ENCODE assay signal across 18 cellular contexts in genomic region chr1:200428482-200429205, GRCh38. TPM values are rescaled to one million over a fixed set of nuclear protein-coding genes. Genes with fewer than 3 reads are reported as not detected.
DNase-seq lines count a peak whose midpoint lies in the region; ATAC-seq and TF ChIP-seq lines count a peak whose summit lies in the region.
"Had no signal": no experiment of that assay in that cellular context is flagged by ENCODE, and none has a peak within 500 bp of the region (broad histone marks: within the 10 kb centered on the region; RNA-seq: fewer than 3 reads in every experiment).

No MANE protein-coding gene starts in this region.

- no peak overlapping the region for H3K4me3 ChIP-seq in choroid plexus epithelial cell (ENCODE audit: low read depth, low read length)
- H3K4me3 ChIP-seq: dorsolateral prefrontal cortex, ovary, upper lobe of right lung had no signal

- H3K9me3 Mint-ChIP-seq in activated naive CD8-positive, alpha-beta T cell treated with anti-CD3 and anti-CD28 coated beads, Interleukin-2, amount 50 U/mL, for 24 hours: no peaks in the 10 kb centered on the region
- no peaks in the 10 kb centered on the region for H3K9me3 Mint-ChIP-seq in activated naive CD8-positive, alpha-beta T cell treated with anti-CD3 and anti-CD28 coated beads for 36 hours
- H3K9me3 Mint-ChIP-seq in stimulated activated memory B cell treated with anti-CD40 and anti-IgM and Interleukin-4, amounts not matched to agents 10 μg/mL and 1 μg/mL and 100 μg/mL, for 72 hours: no peaks in the 10 kb centered on the region
- H3K9me3 Mint-ChIP-seq: immature natural killer cell had no signal

- peak; percentile 61 for ATAC-seq in activated naive CD8-positive, alpha-beta T cell treated with anti-CD3 and anti-CD28 coated beads, Interleukin-2, amount 50 U/mL, for 24 hours
- ATAC-seq in stimulated activated memory B cell treated with anti-CD40 and anti-IgM and Interleukin-4, amounts not matched to agents 10 μg/mL and 1 μg/mL and 100 μg/mL, for 72 hours: peak; percentile 78
- ATAC-seq in HG03196 (IDR thresholded peaks at IDR 0.05; ENCODE audit: unreplicated experiment): no peak
- ATAC-seq: upper lobe of right lung had no signal

- no peak overlapping the region for H3K4me3 Mint-ChIP-seq in activated naive CD8-positive, alpha-beta T cell treated with anti-CD3 and anti-CD28 coated beads, Interleukin-2, amount 50 U/mL, for 24 hours
- no peak overlapping the region for H3K4me3 Mint-ChIP-seq in activated naive CD8-positive, alpha-beta T cell treated with anti-CD3 and anti-CD28 coated beads for 36 hours
- no peak overlapping the region for H3K4me3 Mint-ChIP-seq in stimulated activated memory B cell treated with anti-CD40 and anti-IgM and Interleukin-4, amounts not matched to agents 10 μg/mL and 1 μg/mL and 100 μg/mL, for 72 hours
- H3K4me3 Mint-ChIP-seq: activated naive CD8-positive, alpha-beta T cell treated with anti-CD3 and anti-CD28 coated beads, Interleukin-2, amount 10 ng/mL, durations not matched to agents 7 days and 5 days; immature natural killer cell had no signal

- H3K27ac Mint-ChIP-seq in activated naive CD8-positive, alpha-beta T cell treated with anti-CD3 and anti-CD28 coated beads, Interleukin-2, amount 50 U/mL, for 24 hours: peak overlapping the region; percentile 36
- no peak overlapping the region for H3K27ac Mint-ChIP-seq in activated naive CD8-positive, alpha-beta T cell treated with anti-CD3 and anti-CD28 coated beads for 36 hours
- no peak overlapping the region for H3K27ac Mint-ChIP-seq in stimulated activated memory B cell treated with anti-CD40 and anti-IgM and Interleukin-4, amounts not matched to agents 10 μg/mL and 1 μg/mL and 100 μg/mL, for 72 hours
- H3K27ac Mint-ChIP-seq: activated naive CD8-positive, alpha-beta T cell treated with anti-CD3 and anti-CD28 coated beads, Interleukin-2, amount 10 ng/mL, durations not matched to agents 7 days and 5 days; immature natural killer cell had no signal

- no peak for TF ChIP-seq CTCF in choroid plexus epithelial cell (conservative IDR thresholded peaks at IDR 0.05; ENCODE audit: low read depth, low read length)

- H3K27me3 Mint-ChIP-seq in activated naive CD8-positive, alpha-beta T cell treated with anti-CD3 and anti-CD28 coated beads, Interleukin-2, amount 50 U/mL, for 24 hours: peaks cover 3% of the 10 kb centered on the region
- H3K27me3 Mint-ChIP-seq in activated naive CD8-positive, alpha-beta T cell treated with anti-CD3 and anti-CD28 coated beads for 36 hours: no peaks in the 10 kb centered on the region
- H3K27me3 Mint-ChIP-seq in stimulated activated memory B cell treated with anti-CD40 and anti-IgM and Interleukin-4, amounts not matched to agents 10 μg/mL and 1 μg/mL and 100 μg/mL, for 72 hours: no peaks in the 10 kb centered on the region
- H3K27me3 Mint-ChIP-seq: activated naive CD8-positive, alpha-beta T cell treated with anti-CD3 and anti-CD28 coated beads, Interleukin-2, amount 10 ng/mL, durations not matched to agents 7 days and 5 days had no signal

- peaks cover 22% of the 10 kb centered on the region for H3K4me1 Mint-ChIP-seq in activated naive CD8-positive, alpha-beta T cell treated with anti-CD3 and anti-CD28 coated beads, Interleukin-2, amount 50 U/mL, for 24 hours
- H3K4me1 Mint-ChIP-seq in activated naive CD8-positive, alpha-beta T cell treated with anti-CD3 and anti-CD28 coated beads for 36 hours: peaks cover 17% of the 10 kb centered on the region
- H3K4me1 Mint-ChIP-seq in stimulated activated memory B cell treated with anti-CD40 and anti-IgM and Interleukin-4, amounts not matched to agents 10 μg/mL and 1 μg/mL and 100 μg/mL, for 72 hours: peaks cover 6% of the 10 kb centered on the region
- H3K4me1 Mint-ChIP-seq: immature natural killer cell had no signal

- no peaks in the 10 kb centered on the region for H3K36me3 Mint-ChIP-seq in activated naive CD8-positive, alpha-beta T cell treated with anti-CD3 and anti-CD28 coated beads, Interleukin-2, amount 50 U/mL, for 24 hours (ENCODE audit: low read depth)
- no peaks in the 10 kb centered on the region for H3K36me3 Mint-ChIP-seq in activated naive CD8-positive, alpha-beta T cell treated with anti-CD3 and anti-CD28 coated beads for 36 hours
- no peaks in the 10 kb centered on the region for H3K36me3 Mint-ChIP-seq in stimulated activated memory B cell treated with anti-CD40 and anti-IgM and Interleukin-4, amounts not matched to agents 10 μg/mL and 1 μg/mL and 100 μg/mL, for 72 hours

- DNase-seq in activated naive CD8-positive, alpha-beta T cell treated with anti-CD3 and anti-CD28 coated beads, Interleukin-2, amount 50 U/mL, for 24 hours: no peak
- DNase-seq in activated naive CD8-positive, alpha-beta T cell treated with anti-CD3 and anti-CD28 coated beads for 36 hours: no peak
- DNase-seq in OCI-M1 (lab: John Stamatoyannopoulos, UW): peak; percentile 28
- DNase-seq in choroid plexus epithelial cell (ENCODE audit: low read depth): peak; percentile 75
- DNase-seq in central memory CD4-positive, alpha-beta T cell: no peak
- no peak for DNase-seq in NCI-H1694 treated with DMSO at 0.1 percent for 48 hours (lab: John Stamatoyannopoulos, UW)
- DNase-seq: activated naive CD8-positive, alpha-beta T cell treated with anti-CD3 and anti-CD28 coated beads, Interleukin-2, amount 10 ng/mL, durations not matched to agents 7 days and 5 days; DMS 273 treated with DMSO at 0.1 percent for 48 hours; dorsolateral prefrontal cortex; foreskin melanocyte; immature natural killer cell; NCI-H187 treated with DMSO at 0.1 percent for 48 hours; NCI-H748 treated with DMSO at 0.1 percent for 48 hours; stimulated activated CD4-positive, alpha-beta T cell treated with anti-CD3 and anti-CD28 coated beads, Interleukin-15, amount 100 ng/mL, for 24 hours; upper lobe of right lung had no signal

RNA-seq across cellular contexts. Expression of gene ZNF281, which starts 18.8 kb away (rescaled TPM):
- 10 to 100 TPM; 20.4 to 20.8 TPM for total RNA-seq in activated naive CD8-positive, alpha-beta T cell treated with anti-CD3 and anti-CD28 coated beads for 36 hours

Comparison
In these comparisons a context has a peak if more than half of its experiments do, and no peak if none do; other contexts are left out.
1. DNase-seq: peak in OCI-M1 (single experiment) and choroid plexus epithelial cell (single experiment); none in activated naive CD8-positive, alpha-beta T cell treated with anti-CD3 and anti-CD28 coated beads, Interleukin-2, amount 50 U/mL, for 24 hours (single experiment), activated naive CD8-positive, alpha-beta T cell treated with anti-CD3 and anti-CD28 coated beads for 36 hours (single experiment), central memory CD4-positive, alpha-beta T cell (single experiment) and NCI-H1694 treated with DMSO at 0.1 percent for 48 hours (single experiment).